ENCODE assay signal across 29 cellular contexts in genomic region chr1:161843156-161843555, GRCh38.
A peak's percentile ranks its signal among the peaks of the same experiment; 100 is the strongest.
DNase-seq lines count a peak whose midpoint lies in the region; ATAC-seq, FAIRE-seq and TF ChIP-seq lines count a peak whose summit lies in the region.
"Had no signal": no experiment of that assay in that cellular context is flagged by ENCODE, and none has a peak within 500 bp of the region (broad histone marks: within the 10 kb centered on the region; RNA-seq: fewer than 3 reads in every experiment).

No MANE protein-coding gene starts in this region.

- TF ChIP-seq CTCF in A549 (IDR thresholded peaks at IDR 0.05) (no peak), fibroblast of pulmonary artery (IDR thresholded peaks at IDR 0.05; ENCODE audit: low read length, missing control alignments) (no peak), glutamatergic neuron (IDR thresholded peaks at IDR 0.05; ENCODE audit: partially characterized antibody, unreplicated experiment) (no peak)

- H3K4me2 ChIP-seq in A549 = no peak overlapping the region
- H3K4me2 ChIP-seq: BLaER1, neural progenitor cell had no signal

- CTCF ChIA-PET in A549 (lab: Yijun Ruan, JAX) = interaction anchor here (1.3 kb wide), 1 partner anchor 23 kb away, joined by 4 read pairs; no protein-coding TSS in a partner anchor

- H3K27ac Mint-ChIP-seq in glutamatergic neuron (ENCODE audit: unreplicated experiment) = no peak overlapping the region
- no peak overlapping the region for H3K27ac Mint-ChIP-seq in stimulated activated memory B cell treated with anti-CD40 and anti-IgM and Interleukin-4, amounts not matched to agents 10 μg/mL and 1 μg/mL and 100 μg/mL, for 72 hours
- H3K27ac Mint-ChIP-seq: activated CD8-positive, alpha-beta T cell treated with anti-CD3 and anti-CD28 coated beads for 36 hours; memory B cell; neural progenitor cell; T-cell had no signal

- no peaks in the 10 kb centered on the region for H3K4me1 Mint-ChIP-seq in glutamatergic neuron (ENCODE audit: low read depth, unreplicated experiment)
- no peaks in the 10 kb centered on the region for H3K4me1 Mint-ChIP-seq in stimulated activated memory B cell treated with anti-CD40 and anti-IgM and Interleukin-4, amounts not matched to agents 10 μg/mL and 1 μg/mL and 100 μg/mL, for 72 hours
- H3K4me1 Mint-ChIP-seq: neural progenitor cell had no signal

- WGBS in A549 (ENCODE audit: missing lambda C conversion rate) = 76% methylated on average over 1 of the region's 1 CpG

- no peak for TF ChIP-seq POLR2A in A549 (IDR thresholded peaks at IDR 0.05; ENCODE audit: low read length)

- no peaks in the 10 kb centered on the region for H3K4me1 ChIP-seq in A549
- H3K4me1 ChIP-seq: BLaER1, Caco-2, neural progenitor cell had no signal

- H3K4me3 ChIP-seq in A549 (no peak overlapping the region), fibroblast of pulmonary artery (replicated peaks; ENCODE audit: low read depth, low read length) (no peak overlapping the region)
- H3K4me3 ChIP-seq: BLaER1, neural progenitor cell, sigmoid colon, upper lobe of left lung had no signal

- FAIRE-seq in A549 (lab: Jason Lieb, UNC) = peak; percentile 39
- FAIRE-seq: endometrium, GM12892 had no signal

- no peak overlapping the region for H3K27ac ChIP-seq in A549
- H3K27ac ChIP-seq: BLaER1, neural progenitor cell, sigmoid colon, upper lobe of left lung had no signal

- no peak overlapping the region for H3K4me3 Mint-ChIP-seq in glutamatergic neuron (ENCODE audit: unreplicated experiment)
- no peak overlapping the region for H3K4me3 Mint-ChIP-seq in stimulated activated memory B cell treated with anti-CD40 and anti-IgM and Interleukin-4, amounts not matched to agents 10 μg/mL and 1 μg/mL and 100 μg/mL, for 72 hours
- H3K4me3 Mint-ChIP-seq: activated CD8-positive, alpha-beta T cell treated with anti-CD3 and anti-CD28 coated beads for 36 hours; memory B cell; neural progenitor cell; T-cell had no signal

- no peaks in the 10 kb centered on the region for H3K27me3 Mint-ChIP-seq in glutamatergic neuron (ENCODE audit: unreplicated experiment)
- no peaks in the 10 kb centered on the region for H3K27me3 Mint-ChIP-seq in stimulated activated memory B cell treated with anti-CD40 and anti-IgM and Interleukin-4, amounts not matched to agents 10 μg/mL and 1 μg/mL and 100 μg/mL, for 72 hours
- H3K27me3 Mint-ChIP-seq: activated CD8-positive, alpha-beta T cell treated with anti-CD3 and anti-CD28 coated beads for 36 hours; memory B cell; T-cell had no signal

- peaks cover 4% of the 10 kb centered on the region for H3K36me3 Mint-ChIP-seq in glutamatergic neuron (ENCODE audit: unreplicated experiment)
- peaks cover 66% of the 10 kb centered on the region for H3K36me3 Mint-ChIP-seq in stimulated activated memory B cell treated with anti-CD40 and anti-IgM and Interleukin-4, amounts not matched to agents 10 μg/mL and 1 μg/mL and 100 μg/mL, for 72 hours

- no peaks in the 10 kb centered on the region for H3K9me3 ChIP-seq in A549
- H3K9me3 ChIP-seq: BLaER1, Caco-2, sigmoid colon, upper lobe of left lung had no signal

- TF ChIP-seq EP300 in A549 (IDR thresholded peaks at IDR 0.05) = no peak

- TF ChIP-seq RAD21 in A549 (conservative IDR thresholded peaks at IDR 0.05 in 1 of 2, IDR thresholded peaks at IDR 0.05 in 1 of 2) = no peak

- no peak for DNase-seq in A549 (ENCODE audit: low read depth in 1 of 2, low spot score in 1 of 2)
- DNase-seq in GM04503 (ENCODE audit: low read depth) = peak; percentile 27
- DNase-seq in amniotic epithelial cell (ENCODE audit: low read depth) = peak; percentile 33
- peak; percentile 21 for DNase-seq in fibroblast of pulmonary artery (ENCODE audit: low read depth)
- no peak for DNase-seq in glutamatergic neuron
- no peak for DNase-seq in NCI-H82 treated with DMSO at 0.1 percent for 48 hours (lab: John Stamatoyannopoulos, UW; ENCODE audit: unreplicated experiment)
- DNase-seq in central memory CD4-positive, alpha-beta T cell = no peak
- DNase-seq: activated CD4-positive, alpha-beta T cell treated with anti-CD3 and anti-CD28 coated beads for 1 hour; activated CD8-positive, alpha-beta T cell treated with anti-CD3 and anti-CD28 coated beads for 36 hours; activated gamma-delta T cell; amygdala; Caco-2; DMS79 treated with DMSO at 0.1 percent for 48 hours; left colon; NCI-H1105 treated with DMSO at 0.1 percent for 48 hours; NCI-H2029 treated with DMSO at 0.1 percent for 48 hours; NCI-H774; SHP77 treated with DMSO at 0.1 percent for 48 hours; sigmoid colon; stimulated activated CD8-positive, alpha-beta memory T cell treated with anti-CD3 and anti-CD28 coated beads, Interleukin-4, amount 100 ng/mL, for 48 hours; T-cell; upper lobe of left lung had no signal

- POLR2A ChIA-PET in A549 (lab: Yijun Ruan, JAX) = no interaction called here

- no peaks in the 10 kb centered on the region for H3K9me3 Mint-ChIP-seq in glutamatergic neuron (ENCODE audit: unreplicated experiment)
- no peaks in the 10 kb centered on the region for H3K9me3 Mint-ChIP-seq in stimulated activated memory B cell treated with anti-CD40 and anti-IgM and Interleukin-4, amounts not matched to agents 10 μg/mL and 1 μg/mL and 100 μg/mL, for 72 hours
- H3K9me3 Mint-ChIP-seq: activated CD8-positive, alpha-beta T cell treated with anti-CD3 and anti-CD28 coated beads for 36 hours; memory B cell; neural progenitor cell; T-cell had no signal

- ATAC-seq in A549 = no peak
- ATAC-seq in stimulated activated memory B cell treated with anti-CD40 and anti-IgM and Interleukin-4, amounts not matched to agents 10 μg/mL and 1 μg/mL and 100 μg/mL, for 72 hours = no peak
- ATAC-seq: activated CD8-positive, alpha-beta T cell treated with anti-CD3 and anti-CD28 coated beads for 36 hours; HCT116; left colon; T-cell had no signal

TF ChIP-seq in A549, 52 proteins besides CTCF, POLR2A, EP300 and RAD21:
- TF ChIP-seq TFCP2L1 (CRISPR knock-in tag; IDR thresholded peaks at IDR 0.05) = no peak
- no peak for TF ChIP-seq CHD2 (IDR thresholded peaks at IDR 0.05; ENCODE audit: low read length, partially characterized antibody)

Comparison
In these comparisons a context has a peak if more than half of its experiments do, and no peak if none do; other contexts are left out.
1. DNase-seq: peak in GM04503 (single experiment), amniotic epithelial cell (single experiment) and fibroblast of pulmonary artery (single experiment); none in A549 (0 of 2), glutamatergic neuron (single experiment), NCI-H82 treated with DMSO at 0.1 percent for 48 hours (single experiment) and central memory CD4-positive, alpha-beta T cell (single experiment).